Comparison of ENCODE assay signal across 19 cellular contexts in genomic region chr1:156372265-156372586, GRCh38. TPM values are rescaled to one million over a fixed set of nuclear protein-coding genes. Genes with fewer than 3 reads are reported as not detected.
"Had no signal": no experiment of that assay in that cellular context is flagged by ENCODE, and none has a peak within 500 bp of the region (broad histone marks: within the 10 kb centered on the region; RNA-seq: fewer than 3 reads in every experiment).

No MANE protein-coding gene starts in this region.

- H3K4me1 ChIP-seq: uterus had no signal

- H3K36me3 ChIP-seq: heart right ventricle, spleen, tibial nerve, uterus had no signal

- H3K9me3 ChIP-seq: heart right ventricle, spleen, tibial nerve, uterus had no signal

- ATAC-seq: heart right ventricle, left ventricle myocardium superior had no signal

- H3K4me3 ChIP-seq: heart right ventricle, spleen, tibial nerve, uterus had no signal

- DNase-seq: activated CD4-positive, alpha-beta T cell treated with anti-CD3 and anti-CD28 coated beads, Interleukin-2, amount 50 U/mL, for 1 hour; activated gamma-delta T cell; activated T-cell treated with anti-CD3 and anti-CD28 coated beads, Interleukin-2, amount 50 U/mL, for 72 hours; effector CD4-positive, alpha-beta T cell; immature natural killer cell; kidney glomerular epithelial cell; nephron progenitor cell; posterior cingulate gyrus; spleen; stimulated activated naive CD4-positive, alpha-beta T cell; T1000 had no signal

- H3K27ac ChIP-seq: heart right ventricle, spleen, tibial nerve, uterus had no signal

RNA-seq across cellular contexts. Expression of gene RHBG, which starts 3.2 kb away (rescaled TPM):
- total RNA-seq: activated CD8-positive, alpha-beta memory T cell treated with anti-CD3 and anti-CD28 coated beads for 36 hours; activated T-cell treated with anti-CD3 and anti-CD28 coated beads, Interleukin-2, amount 50 U/mL, for 72 hours; heart right ventricle; left ventricle myocardium superior; myocyte; tibial nerve had no signal
- polyA plus RNA-seq: heart right ventricle, immature natural killer cell had no signal

RNA-seq across cellular contexts. Expression of gene TSACC, which starts 33.9 kb away (rescaled TPM):
- total RNA-seq: cerebellum, left ventricle myocardium superior, myocyte, renal cortical epithelial cell, spleen, tibial nerve, uterus had no signal
- polyA plus RNA-seq: heart right ventricle had no signal
